ENCODE assay signal across 1 cellular context in the genomic region with DNA sequence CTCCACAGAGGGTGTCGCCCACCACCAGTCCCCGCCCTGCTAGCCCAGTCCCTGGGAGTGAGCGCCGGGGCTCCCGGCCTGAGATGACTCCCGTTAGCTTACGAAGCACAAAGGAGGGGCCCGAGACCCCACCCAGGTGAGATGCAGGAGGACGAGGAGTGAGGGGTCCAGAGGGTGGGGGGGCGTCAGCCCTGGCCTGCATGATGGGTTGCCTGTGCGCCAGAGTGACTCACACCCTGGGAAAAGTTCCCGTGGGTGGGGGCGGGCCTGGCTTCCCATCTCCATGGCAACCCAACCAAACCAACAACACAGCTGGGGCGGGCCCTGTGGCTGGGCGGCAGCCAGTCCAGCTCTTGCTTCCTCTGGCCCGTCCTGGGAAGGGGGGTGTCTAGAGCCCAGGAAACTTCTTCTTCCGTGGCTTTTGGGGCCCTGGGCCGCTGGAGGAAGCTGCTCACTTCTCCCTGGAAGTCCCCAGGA.
TF ChIP-seq lines count a peak whose summit lies in the region.

No MANE protein-coding gene starts in this region.

TF ChIP-seq in K562, 482 proteins besides CTCF, POLR2A, EP300 and RAD21 (continued from another document):
- TF ChIP-seq, protein P1, sequence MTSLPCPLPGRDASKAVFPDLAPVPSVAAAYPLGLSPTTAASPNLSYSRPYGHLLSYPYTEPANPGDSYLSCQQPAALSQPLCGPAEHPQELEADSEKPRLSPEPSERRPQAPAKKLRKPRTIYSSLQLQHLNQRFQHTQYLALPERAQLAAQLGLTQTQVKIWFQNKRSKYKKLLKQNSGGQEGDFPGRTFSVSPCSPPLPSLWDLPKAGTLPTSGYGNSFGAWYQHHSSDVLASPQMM (CRISPR knock-in tag; IDR thresholded peaks at IDR 0.05), result no peak
- TF ChIP-seq JUNB (CRISPR knock-in tag; conservative IDR thresholded peaks at IDR 0.05) (no peak), CSDE1 (IDR thresholded peaks at IDR 0.05) (peak in 1 of 2 experiments; percentile 65; a peak in 1 of 4 replicates), SMAD2 (IDR thresholded peaks at IDR 0.05; ENCODE audit: low read depth, low read length) (no peak)
- TF ChIP-seq, protein P2, sequence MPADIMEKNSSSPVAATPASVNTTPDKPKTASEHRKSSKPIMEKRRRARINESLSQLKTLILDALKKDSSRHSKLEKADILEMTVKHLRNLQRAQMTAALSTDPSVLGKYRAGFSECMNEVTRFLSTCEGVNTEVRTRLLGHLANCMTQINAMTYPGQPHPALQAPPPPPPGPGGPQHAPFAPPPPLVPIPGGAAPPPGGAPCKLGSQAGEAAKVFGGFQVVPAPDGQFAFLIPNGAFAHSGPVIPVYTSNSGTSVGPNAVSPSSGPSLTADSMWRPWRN (IDR thresholded peaks at IDR 0.05; ENCODE audit: low read depth), result no peak
TF ChIP-seq in K562: peak in this region for 31.
